In genomic region chr1:62826892-62827291, GRCh38 we compare ENCODE assay signal across 27 cellular contexts.
"Had no signal": no experiment of that assay in that cellular context is flagged by ENCODE, and none has a peak within 500 bp of the region (broad histone marks: within the 10 kb centered on the region; RNA-seq: fewer than 3 reads in every experiment).

No MANE protein-coding gene starts in this region.

- DNase-seq: activated CD4-positive, alpha-beta T cell treated with anti-CD3 and anti-CD28 coated beads for 48 hours; activated CD4-positive, alpha-beta T cell treated with anti-CD3 and anti-CD28 coated beads, Interleukin-2, amount 50 U/mL, for 4 hours; activated CD4-positive, CD25-positive, alpha-beta regulatory T cell treated with anti-CD3 and anti-CD28 coated beads, Interleukin-2, amount 50 U/mL, for 72 hours; activated CD8-positive, alpha-beta memory T cell treated with anti-CD3 and anti-CD28 coated beads, Interleukin-2, amount 50 U/mL, for 48 hours; activated CD8-positive, alpha-beta T cell treated with anti-CD3 and anti-CD28 coated beads, Interleukin-2, amount 10 ng/mL, durations not matched to agents 7 days and 5 days; activated naive CD4-positive, alpha-beta T cell treated with anti-CD3 and anti-CD28 coated beads, Interleukin-2, amount 50 U/mL, for 16 hours; activated naive CD8-positive, alpha-beta T cell treated with anti-CD3 and anti-CD28 coated beads, Interleukin-2, amount 10 ng/mL, durations not matched to agents 7 days and 5 days; activated T-cell treated with anti-CD3 and anti-CD28 coated beads, Interleukin-2, amount 50 U/mL, for 1 hour; adrenal gland; anterior cingulate cortex; caudate nucleus; NCI-H1092; NCI-H1417; NCI-H1930; NCI-H2107; NCI-H2171 treated with DMSO at 0.1 percent for 48 hours; NCI-H226; NCI-H526; NCI-H774; Peyer's patch; Right ventricle myocardium superior; SJCRH30; SK-N-SH; SW 1271 had no signal

- H3K4me3 ChIP-seq: adrenal gland, breast epithelium, Peyer's patch, SJCRH30 had no signal

- H3K27me3 ChIP-seq: adrenal gland, breast epithelium, Peyer's patch, SJCRH30 had no signal

- H3K27ac Mint-ChIP-seq: activated CD8-positive, alpha-beta T cell treated with anti-CD3 and anti-CD28 coated beads, Interleukin-2, amount 10 ng/mL, durations not matched to agents 7 days and 5 days; activated naive CD8-positive, alpha-beta T cell treated with anti-CD3 and anti-CD28 coated beads, Interleukin-2, amount 10 ng/mL, durations not matched to agents 7 days and 5 days; T-helper 1 cell treated with Interleukin-12 subunit alpha and Interleukin-12 subunit beta and Interleukin-4 antibody, amounts not matched to agents 30 μg/mL and 1 μg/mL, for 36 hours had no signal

- H3K27ac ChIP-seq: adrenal gland, breast epithelium, Peyer's patch, RWPE1, SJCRH30 had no signal

- H3K9me3 ChIP-seq: adrenal gland, breast epithelium, Peyer's patch, SJCRH30, SK-N-SH had no signal

- H3K9ac ChIP-seq: SK-N-SH had no signal

- H3K4me3 Mint-ChIP-seq: activated CD8-positive, alpha-beta T cell treated with anti-CD3 and anti-CD28 coated beads, Interleukin-2, amount 10 ng/mL, durations not matched to agents 7 days and 5 days; activated naive CD8-positive, alpha-beta T cell treated with anti-CD3 and anti-CD28 coated beads, Interleukin-2, amount 10 ng/mL, durations not matched to agents 7 days and 5 days; T-helper 1 cell treated with Interleukin-12 subunit alpha and Interleukin-12 subunit beta and Interleukin-4 antibody, amounts not matched to agents 30 μg/mL and 1 μg/mL, for 36 hours had no signal

- H3K4me1 ChIP-seq: adrenal gland, breast epithelium, Peyer's patch, SJCRH30 had no signal

- H3K4me2 ChIP-seq: SK-N-SH had no signal

- ATAC-seq: activated CD8-positive, alpha-beta T cell treated with anti-CD3 and anti-CD28 coated beads, Interleukin-2, amount 10 ng/mL, durations not matched to agents 7 days and 5 days had no signal

- H3K27me3 Mint-ChIP-seq: activated naive CD8-positive, alpha-beta T cell treated with anti-CD3 and anti-CD28 coated beads, Interleukin-2, amount 10 ng/mL, durations not matched to agents 7 days and 5 days had no signal

- H3K36me3 ChIP-seq: adrenal gland, breast epithelium, Peyer's patch had no signal
